8 cellular contexts compared by ENCODE assay signal in the genomic region with DNA sequence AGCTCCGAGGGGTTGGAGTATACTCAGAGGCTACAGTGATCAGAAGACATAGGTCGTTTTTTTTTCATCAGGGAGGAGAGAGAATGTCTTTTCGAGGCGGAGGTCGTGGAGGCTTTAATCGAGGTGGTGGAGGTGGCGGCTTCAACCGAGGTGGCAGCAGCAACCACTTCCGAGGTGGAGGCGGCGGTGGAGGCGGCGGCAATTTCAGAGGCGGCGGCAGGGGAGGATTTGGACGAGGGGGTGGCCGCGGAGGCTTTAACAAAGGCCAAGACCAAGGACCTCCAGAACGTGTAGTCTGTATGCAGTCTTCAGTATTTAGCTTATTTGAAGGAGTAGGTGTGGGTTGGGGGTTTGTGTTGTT. TPM values are rescaled to one million over a fixed set of nuclear protein-coding genes. Genes with fewer than 3 reads are reported as not detected.
DNase-seq lines count a peak whose midpoint lies in the region; ATAC-seq and TF ChIP-seq lines count a peak whose summit lies in the region.

No MANE protein-coding gene starts in this region.

- H2BK12ac ChIP-seq in mesenchymal stem cell (ENCODE audit: low read length in 2 of 2) = peak overlapping the region in 1 of 2 experiments; percentile 77

- peak overlapping the region; percentile 97 for H3K4me3 Mint-ChIP-seq in T-helper 2 cell treated with Interferon-gamma antibody and Interleukin-4, amounts not matched to agents 5 μg/mL and 100 μg/mL, for 36 hours
- H3K4me3 Mint-ChIP-seq in MCF 10A (ENCODE audit: unreplicated experiment) = peak overlapping the region; percentile 96

- POLR2A ChIA-PET in MCF 10A (lab: Yijun Ruan, JAX) = interaction anchor here (0.8 to 2.6 kb wide), 6 partner anchors 86 to 390 kb away, joined by 3 to 19 read pairs (median 4); partner anchors contain the start of genes CASP6, MCUB and PLA2G12A

- H3K4ac ChIP-seq in mesenchymal stem cell (ENCODE audit: low read depth in 1 of 2, low read length in 2 of 2) = peak overlapping the region; percentile 75 to 97

- no peak overlapping the region for H3K23ac ChIP-seq in mesenchymal stem cell (ENCODE audit: low read length in 2 of 2)

- no peaks in the 10 kb centered on the region for H3K27me3 Mint-ChIP-seq in T-helper 2 cell treated with Interferon-gamma antibody and Interleukin-4, amounts not matched to agents 5 μg/mL and 100 μg/mL, for 36 hours (ENCODE audit: low read depth)
- H3K27me3 Mint-ChIP-seq in MCF 10A (ENCODE audit: insufficient read depth, unreplicated experiment) = no peaks in the 10 kb centered on the region

- CTCF ChIA-PET in MCF 10A (lab: Yijun Ruan, JAX) = interaction anchor here (0.6 to 3.2 kb wide), 6 partner anchors 10 to 383 kb away, joined by 3 to 19 read pairs (median 4); partner anchors contain the start of genes CASP6 and SEC24B

- H3K36me3 Mint-ChIP-seq in T-helper 2 cell treated with Interferon-gamma antibody and Interleukin-4, amounts not matched to agents 5 μg/mL and 100 μg/mL, for 36 hours (ENCODE audit: low read depth) = peaks cover 45% of the 10 kb centered on the region
- H3K36me3 Mint-ChIP-seq in MCF 10A (ENCODE audit: insufficient read depth, unreplicated experiment) = peaks cover 41% of the 10 kb centered on the region

- H2BK120ac ChIP-seq in mesenchymal stem cell (ENCODE audit: low read depth, low read length) = no peak overlapping the region

- ATAC-seq in GM19455 (IDR thresholded peaks at IDR 0.05; ENCODE audit: unreplicated experiment) = no peak

- peak overlapping the region; percentile 94 for H3K4me2 ChIP-seq in mesenchymal stem cell (ENCODE audit: low read length, poor library complexity, severe bottlenecking)

- H3K4me1 ChIP-seq in mesenchymal stem cell (ENCODE audit: control insufficient read depth, insufficient read depth, low read depth, low read length) = no peaks in the 10 kb centered on the region

- peak overlapping the region; percentile 34 for H4K91ac ChIP-seq in mesenchymal stem cell (ENCODE audit: low read length)

- peak overlapping the region; percentile 98 for H3K9ac ChIP-seq in mesenchymal stem cell (ENCODE audit: low read length)

- no peaks in the 10 kb centered on the region for H3K9me3 ChIP-seq in mesenchymal stem cell (ENCODE audit: control insufficient read depth, low read length)

- H2AFZ ChIP-seq in mesenchymal stem cell (ENCODE audit: low read depth, low read length) = peak overlapping the region; percentile 91

- intact Hi-C loops in MCF 10A (cut with micrococcal nuclease) = loop anchor here (10.0 kb wide), 1 partner anchor 251 kb away; the partner anchor contains the start of gene MCUB

- no peaks in the 10 kb centered on the region for H3K27me3 ChIP-seq in mesenchymal stem cell (ENCODE audit: control insufficient read depth in 1 of 2, insufficient read depth in 1 of 2, low read length in 2 of 2)

- peaks cover 12% of the 10 kb centered on the region for H3K79me1 ChIP-seq in mesenchymal stem cell (replicated peaks; ENCODE audit: low read length, poor library complexity, severe bottlenecking)

- peak; percentile 44 for DNase-seq in T-helper 2 cell treated with Interferon-gamma antibody and Interleukin-4, amounts not matched to agents 5 μg/mL and 100 μg/mL, for 36 hours (ENCODE audit: low spot score)
- peak; percentile 7 for DNase-seq in MCF 10A (ENCODE audit: unreplicated experiment)
- DNase-seq in mesenchymal stem cell = no peak
- DNase-seq in stimulated activated CD8-positive, alpha-beta memory T cell treated with anti-CD3 and anti-CD28 coated beads, Interleukin-2, amount 100 ng/mL, for 48 hours (ENCODE audit: low read depth in 2 of 2) = peak; percentile 31 to 34
- DNase-seq in NCI-H82 (lab: John Stamatoyannopoulos, UW) = no peak
- DNase-seq in ureter (ENCODE audit: low spot score) = no peak

- H3K36me3 ChIP-seq in mesenchymal stem cell (ENCODE audit: control insufficient read depth in 1 of 2, insufficient read depth in 2 of 2, low read depth in 1 of 2, low read length in 2 of 2) = peaks cover 8 to 33% of the 10 kb centered on the region in 2 experiments

- peak overlapping the region; percentile 98 for H3K27ac Mint-ChIP-seq in T-helper 2 cell treated with Interferon-gamma antibody and Interleukin-4, amounts not matched to agents 5 μg/mL and 100 μg/mL, for 36 hours
- peak overlapping the region; percentile 99 for H3K27ac Mint-ChIP-seq in MCF 10A (ENCODE audit: low read depth, unreplicated experiment)

- peaks cover 52% of the 10 kb centered on the region for H3K4me1 Mint-ChIP-seq in T-helper 2 cell treated with Interferon-gamma antibody and Interleukin-4, amounts not matched to agents 5 μg/mL and 100 μg/mL, for 36 hours (ENCODE audit: low read depth)
- peaks cover 33% of the 10 kb centered on the region for H3K4me1 Mint-ChIP-seq in MCF 10A (ENCODE audit: insufficient read depth, unreplicated experiment)

- H3K14ac ChIP-seq in mesenchymal stem cell (ENCODE audit: low read length in 2 of 2) = peak overlapping the region in 1 of 2 experiments; percentile 95

- no peak for TF ChIP-seq CTCF in MCF 10A (IDR thresholded peaks at IDR 0.05; ENCODE audit: unreplicated experiment)

- under 1% methylated on average over 19 of the region's 19 CpGs for WGBS in mesenchymal stem cell

- peak overlapping the region; percentile 48 to 86 for H3K18ac ChIP-seq in mesenchymal stem cell (ENCODE audit: low read depth in 1 of 2, low read length in 2 of 2)

- peak overlapping the region; percentile 52 for H4K8ac ChIP-seq in mesenchymal stem cell (ENCODE audit: low read length)

- peak overlapping the region; percentile 86 for H3K27ac ChIP-seq in mesenchymal stem cell (ENCODE audit: low read length, poor library complexity, severe bottlenecking)

- no peak overlapping the region for H2BK15ac ChIP-seq in mesenchymal stem cell (ENCODE audit: low read depth, poor library complexity, severe bottlenecking)

- no peaks in the 10 kb centered on the region for H3K9me3 Mint-ChIP-seq in T-helper 2 cell treated with Interferon-gamma antibody and Interleukin-4, amounts not matched to agents 5 μg/mL and 100 μg/mL, for 36 hours
- no peaks in the 10 kb centered on the region for H3K9me3 Mint-ChIP-seq in MCF 10A (ENCODE audit: unreplicated experiment)

- peak overlapping the region; percentile 54 for H2AK5ac ChIP-seq in mesenchymal stem cell (ENCODE audit: low read length, severe bottlenecking)

- H3K4me3 ChIP-seq in GM08714 (ENCODE audit: low read length) = peak overlapping the region; percentile 84
- peak overlapping the region; percentile 97 to 100 for H3K4me3 ChIP-seq in mesenchymal stem cell (ENCODE audit: insufficient read depth in 1 of 2, low read depth in 1 of 2, low read length in 2 of 2)

- H2BK5ac ChIP-seq in mesenchymal stem cell (ENCODE audit: low read depth, low read length, poor library complexity, severe bottlenecking) = no peak overlapping the region

- BruUV-seq in MCF 10A (replicated peaks; lab: Mats Ljungman, UMichigan) = no TSS peak

RNA-seq across cellular contexts. Expression of gene GAR1, which starts 0.5 kb away (rescaled TPM):
- 21.2 and 28.7 TPM in 2 replicates for total RNA-seq in MCF 10A (2022)
- 36.6 TPM for polyA plus RNA-seq in mesenchymal stem cell (2013, experiment 1 of 2)
- 40.2 TPM for polyA plus RNA-seq in mesenchymal stem cell (2013, experiment 2 of 2)
- 23.9 TPM for total RNA-seq in ureter

RNA-seq across cellular contexts. Expression of gene RRH, which starts 11.7 kb away (rescaled TPM):
- total RNA-seq in MCF 10A (2022) (not detected in 2 replicates), ureter (0.34 TPM)
- polyA plus RNA-seq in mesenchymal stem cell (2013, experiment 1 of 2) = 0.03 TPM
- polyA plus RNA-seq in mesenchymal stem cell (2013, experiment 2 of 2) = 0.03 TPM

RNA-seq across cellular contexts. Expression of gene CFI, which starts 14.3 kb away (rescaled TPM):
- total RNA-seq in MCF 10A (2022) (0.16 TPM in 1 of 2 replicates, not detected in the other), ureter (21.3 TPM)
- 5.7 TPM for polyA plus RNA-seq in mesenchymal stem cell (2013, experiment 1 of 2)
- polyA plus RNA-seq in mesenchymal stem cell (2013, experiment 2 of 2) = 6.2 TPM

RNA-seq across cellular contexts. Expression of gene LRIT3, which starts 31.8 kb away (rescaled TPM):
- 0.22 and 0.35 TPM in 2 replicates for total RNA-seq in MCF 10A (2022)
- polyA plus RNA-seq in mesenchymal stem cell (2013, experiment 1 of 2) = 0.03 TPM
- 0.03 TPM for polyA plus RNA-seq in mesenchymal stem cell (2013, experiment 2 of 2)
- total RNA-seq in ureter = 0.65 TPM

Comparison
In these comparisons a context has a peak if more than half of its experiments do, and no peak if none do; other contexts are left out.
1. DNase-seq: peak in T-helper 2 cell treated with Interferon-gamma antibody and Interleukin-4, amounts not matched to agents 5 μg/mL and 100 μg/mL, for 36 hours (single experiment), MCF 10A (single experiment) and stimulated activated CD8-positive, alpha-beta memory T cell treated with anti-CD3 and anti-CD28 coated beads, Interleukin-2, amount 100 ng/mL, for 48 hours (2 of 2); none in mesenchymal stem cell (single experiment), NCI-H82 (single experiment) and ureter (single experiment).
2. RNA of gene CFI, which starts 14.3 kb away (total RNA-seq): 21.3 TPM in ureter (single experiment); 0.16 TPM in MCF 10A; every median in the first group is over 10 times any median in the second.